Comparison of ENCODE assay signal across 8 cellular contexts in the genomic region with DNA sequence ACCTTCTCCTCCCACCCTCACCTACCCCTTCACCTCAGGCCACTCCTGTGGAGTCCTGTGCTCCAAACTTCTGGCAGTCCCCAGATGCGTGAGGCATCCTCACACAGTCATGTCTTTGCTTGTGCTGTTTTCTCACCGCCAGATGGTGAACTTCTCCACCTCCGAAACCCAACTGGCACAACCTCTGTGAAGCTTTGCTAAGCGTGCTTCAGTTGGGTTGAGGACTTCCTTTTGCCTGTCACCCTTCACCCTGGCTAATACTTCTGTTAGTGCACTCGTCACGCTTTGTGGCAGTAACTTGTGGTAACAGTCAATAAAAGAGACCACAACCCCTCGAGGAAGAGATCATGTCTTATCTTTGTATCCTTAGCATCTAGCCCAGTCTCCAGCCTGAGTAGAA. TPM values are rescaled to one million over a fixed set of nuclear protein-coding genes. Genes with fewer than 3 reads are reported as not detected.
DNase-seq lines count a peak whose midpoint lies in the region; ATAC-seq, FAIRE-seq and TF ChIP-seq lines count a peak whose summit lies in the region.

No MANE protein-coding gene starts in this region.

- TF ChIP-seq CTCF in activated B cell treated with CpG ODN at 0.5 μM for 24 hours (IDR thresholded peaks at IDR 0.05), result no peak
- no peak for TF ChIP-seq CTCF in breast epithelium (IDR thresholded peaks at IDR 0.05)

- H3K27me3 ChIP-seq in breast epithelium, result no peaks in the 10 kb centered on the region

- H3K27me3 Mint-ChIP-seq in activated B cell treated with CpG ODN at 0.5 μM for 24 hours (no peaks in the 10 kb centered on the region), naive B cell (no peaks in the 10 kb centered on the region)

- H3K4me3 Mint-ChIP-seq in activated B cell treated with CpG ODN at 0.5 μM for 24 hours (peak overlapping the region; percentile 2), naive B cell (peak overlapping the region; percentile 28 to 88 (median 50))

- H3K27ac ChIP-seq in breast epithelium, result no peak overlapping the region

- intact Hi-C loops in activated B cell treated with CpG ODN at 0.5 μM for 24 hours (cut with micrococcal nuclease), result loop anchor here (1.0 to 2.0 kb wide), 6 partner anchors 21 to 326 kb away; no protein-coding TSS in a partner anchor
- intact Hi-C loops in breast epithelium (cut with DNase I; ENCODE audit: low total_unique reads), result loop anchor here (10.0 kb wide), 1 partner anchor 1579 kb away; no protein-coding TSS in a partner anchor

- H3K9me3 Mint-ChIP-seq in activated B cell treated with CpG ODN at 0.5 μM for 24 hours (no peaks in the 10 kb centered on the region), naive B cell (peaks cover 0 to 2% (median 0%) of the 10 kb centered on the region in 7 donors)

- TF ChIP-seq POLR2A in breast epithelium (IDR thresholded peaks at IDR 0.05), result no peak

- no peak overlapping the region for H3K4me3 ChIP-seq in breast epithelium

- POLR2A ChIA-PET in activated B cell treated with CpG ODN at 0.5 μM for 24 hours (lab: Charles Lee), result interaction anchor here (0.6 to 2.5 kb wide), 6 partner anchors 38 to 523 kb away, joined by 3 to 12 read pairs (median 4); no protein-coding TSS in a partner anchor

- no peaks in the 10 kb centered on the region for H3K36me3 ChIP-seq in breast epithelium

- H3K4me1 ChIP-seq in breast epithelium, result no peaks in the 10 kb centered on the region

- FAIRE-seq in GM19239 (lab: Jason Lieb, UNC), result peak; percentile 98

- peak; percentile 44 for DNase-seq in GM19239 (ENCODE audit: insufficient read length, low spot score)
- peak; percentile 31 for DNase-seq in activated B cell treated with CpG ODN at 0.5 μM for 24 hours
- peak; percentile 81 for DNase-seq in naive B cell
- no peak for DNase-seq in dedifferentiated amniotic fluid mesenchymal stem cell (ENCODE audit: extremely low spot score)
- no peak for DNase-seq in NCI-H2196 (lab: John Stamatoyannopoulos, UW; ENCODE audit: unreplicated experiment)
- no peak for DNase-seq in NCI-H748 treated with DMSO at 0.1 percent for 48 hours (lab: John Stamatoyannopoulos, UW)
- no peak for DNase-seq in breast epithelium (ENCODE audit: low spot score in 2 of 2)

- CTCF ChIA-PET in activated B cell treated with CpG ODN at 0.5 μM for 24 hours (lab: Charles Lee), result interaction anchor here (2.1 to 4.9 kb wide), 7 partner anchors 11 to 326 kb away, joined by 5 to 56 read pairs (median 15); a partner anchor contains a TSS

- H3K27ac Mint-ChIP-seq in activated B cell treated with CpG ODN at 0.5 μM for 24 hours, result peak overlapping the region; percentile 82
- peak overlapping the region; percentile 73 to 97 (median 89) for H3K27ac Mint-ChIP-seq in naive B cell

- no peaks in the 10 kb centered on the region for H3K9me3 ChIP-seq in breast epithelium

- no peaks in the 10 kb centered on the region for H3K36me3 Mint-ChIP-seq in activated B cell treated with CpG ODN at 0.5 μM for 24 hours (ENCODE audit: low read depth)
- H3K36me3 Mint-ChIP-seq in naive B cell, result no peaks in the 10 kb centered on the region

- peaks cover 54% of the 10 kb centered on the region for H3K4me1 Mint-ChIP-seq in activated B cell treated with CpG ODN at 0.5 μM for 24 hours
- H3K4me1 Mint-ChIP-seq in naive B cell, result peaks cover 51 to 59% (median 59%) of the 10 kb centered on the region in 3 donors

- peak; percentile 59 for ATAC-seq in HG03432 (IDR thresholded peaks at IDR 0.05; ENCODE audit: unreplicated experiment)
- ATAC-seq in activated B cell treated with CpG ODN at 0.5 μM for 24 hours (ENCODE audit: low read depth), result peak; percentile 68
- ATAC-seq in naive B cell (ENCODE audit: low read depth in 2 of 2), result peak; percentile 57 to 68

RNA-seq across cellular contexts. Expression of a gene that starts 42.0 kb away (rescaled TPM):
- 0.53 and 0.64 TPM in 2 replicates for total RNA-seq in activated B cell treated with CpG ODN at 0.5 μM for 24 hours
- under 1 TPM in 3 of 6 donors, not detected in 3; 0.07 to 0.19 (median 0.13) TPM for polyA plus RNA-seq in naive B cell (ENCODE audit: low read depth in 6 of 6)
- total RNA-seq in breast epithelium, result 1 to 10 TPM in 2 of 3 donors, under 1 TPM in 1; 0.98 to 1.8 (median 1.1) TPM

RNA-seq across cellular contexts. Expression of a gene that starts 56.5 kb away (rescaled TPM):
- total RNA-seq in activated B cell treated with CpG ODN at 0.5 μM for 24 hours (not detected in 2 replicates), breast epithelium (not detected)
- polyA plus RNA-seq in naive B cell (ENCODE audit: low read depth in 6 of 6), result not detected

Comparison
In these comparisons a context has a peak if more than half of its experiments do, and no peak if none do; other contexts are left out.
1. DNase-seq: peak in GM19239 (single experiment), activated B cell treated with CpG ODN at 0.5 μM for 24 hours (single experiment) and naive B cell (single experiment); none in dedifferentiated amniotic fluid mesenchymal stem cell (single experiment), NCI-H2196 (single experiment), NCI-H748 treated with DMSO at 0.1 percent for 48 hours (single experiment) and breast epithelium (0 of 2).
2. Peak in every context shown above with its lines, with median percentiles within 50 percentile points of each other: ATAC-seq.